1 cellular context compared by ENCODE assay signal in genomic region chr1:44805311-44806024, GRCh38.
TF ChIP-seq lines count a peak whose summit lies in the region.

No MANE protein-coding gene starts in this region.

TF ChIP-seq in HepG2, 621 proteins besides CTCF, POLR2A, EP300 and RAD21:
- no peak for TF ChIP-seq KLF6 (CRISPR knock-in tag; IDR thresholded peaks at IDR 0.05)
- TF ChIP-seq POLR2AphosphoS2 (IDR thresholded peaks at IDR 0.05; ENCODE audit: low read depth, low read length), result peak; percentile 39; the same call in 1 of the 2 replicates
